ENCODE assay signal across 16 cellular contexts in the genomic region with DNA sequence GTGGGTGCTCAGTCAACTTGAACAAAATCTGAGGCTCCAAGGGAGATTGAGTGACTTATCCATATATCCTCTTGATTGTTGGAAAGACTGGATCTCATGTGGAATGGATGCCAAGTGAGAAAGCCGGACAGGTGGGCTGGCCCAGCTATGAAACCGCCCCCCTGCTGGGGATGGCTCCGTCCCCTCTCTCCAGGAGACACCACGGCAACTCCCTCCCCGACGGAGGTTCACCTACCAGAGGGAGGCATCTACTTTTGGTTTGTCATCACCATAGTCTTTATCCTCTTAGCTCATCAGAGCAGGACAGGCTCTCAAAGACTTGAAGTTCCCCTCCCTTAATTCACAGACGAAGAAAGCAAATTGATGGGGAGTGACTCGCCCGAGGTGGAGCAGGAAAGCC. TPM values are rescaled to one million over a fixed set of nuclear protein-coding genes. Genes with fewer than 3 reads are reported as not detected.
"Had no signal": no experiment of that assay in that cellular context is flagged by ENCODE, and none has a peak within 500 bp of the region (broad histone marks: within the 10 kb centered on the region; RNA-seq: fewer than 3 reads in every experiment).

No MANE protein-coding gene starts in this region.

- H3K9me3 Mint-ChIP-seq: mesothelial cell of epicardium had no signal

- H3K9me3 ChIP-seq: gastrocnemius medialis, lower lobe of right lung, tibial artery had no signal

- H3K27me3 ChIP-seq: gastrocnemius medialis, tibial artery had no signal

- ATAC-seq: activated CD4-positive, CD25-positive, alpha-beta regulatory T cell treated with anti-CD3 and anti-CD28 coated beads, Interleukin-2, amount 50 U/mL, for 24 hours; activated CD8-positive, alpha-beta memory T cell treated with anti-CD3 and anti-CD28 coated beads, Interleukin-2, amount 10 ng/mL, durations not matched to agents 7 days and 5 days; gastrocnemius medialis; lower lobe of right lung had no signal

- H3K27ac Mint-ChIP-seq: activated CD8-positive, alpha-beta memory T cell treated with anti-CD3 and anti-CD28 coated beads, Interleukin-2, amount 10 ng/mL, durations not matched to agents 7 days and 5 days; mesothelial cell of epicardium had no signal

- H3K27me3 Mint-ChIP-seq: activated CD8-positive, alpha-beta memory T cell treated with anti-CD3 and anti-CD28 coated beads, Interleukin-2, amount 10 ng/mL, durations not matched to agents 7 days and 5 days had no signal

- H3K4me3 Mint-ChIP-seq: activated CD8-positive, alpha-beta memory T cell treated with anti-CD3 and anti-CD28 coated beads, Interleukin-2, amount 10 ng/mL, durations not matched to agents 7 days and 5 days; mesothelial cell of epicardium had no signal

- DNase-seq: activated CD8-positive, alpha-beta memory T cell treated with anti-CD3 and anti-CD28 coated beads, Interleukin-2, amount 10 ng/mL, durations not matched to agents 7 days and 5 days; activated naive CD4-positive, alpha-beta T cell; activated T-cell treated with anti-CD3 and anti-CD28 coated beads, Interleukin-2, amount 50 U/mL, for 48 hours; caudate nucleus; effector memory CD4-positive, alpha-beta T cell; gastrocnemius medialis; hypothalamus; lower lobe of right lung; SIG-M5; stimulated activated CD4-positive, alpha-beta T cell treated with anti-CD3 and anti-CD28 coated beads, Interleukin-4, amount 100 ng/mL, for 24 hours; tibial artery had no signal

- H3K36me3 ChIP-seq: tibial artery had no signal

- H3K4me3 ChIP-seq: coronary artery, gastrocnemius medialis, lower lobe of right lung, tibial artery had no signal

- H3K27ac ChIP-seq: coronary artery, gastrocnemius medialis, lower lobe of right lung, tibial artery had no signal

RNA-seq across cellular contexts. Expression of a gene that starts 4.1 kb away (rescaled TPM):
- total RNA-seq: activated CD8-positive, alpha-beta memory T cell treated with anti-CD3 and anti-CD28 coated beads, Interleukin-2, amount 10 ng/mL, durations not matched to agents 7 days and 5 days; gastrocnemius medialis; osteoblast; T-helper 2 cell treated with Interferon-gamma antibody and Interleukin-4, amounts not matched to agents 100 ng/mL and 5 ng/mL, for 36 hours had no signal
